1 cellular context compared by ENCODE assay signal in genomic region chr1:220274122-220274855, GRCh38.
TF ChIP-seq lines count a peak whose summit lies in the region.

No MANE protein-coding gene starts in this region.

TF ChIP-seq in HepG2, 621 proteins besides CTCF, POLR2A, EP300 and RAD21:
- no peak for TF ChIP-seq ZNF614 (CRISPR knock-in tag; IDR thresholded peaks at IDR 0.05; ENCODE audit: borderline replicate concordance)
- 0 out of 2 replicates have a peak, but pooled peaks have one; percentile 23 for TF ChIP-seq CEBPG (CRISPR knock-in tag; IDR thresholded peaks at IDR 0.05)
- peak; percentile 22; the same call in 1 of the 2 replicates for TF ChIP-seq CEBPB (IDR thresholded peaks at IDR 0.05; ENCODE audit: borderline replicate concordance, low read depth, low read length)
- peak in 1 of 2 experiments; percentile 86; a peak in 2 of 4 replicates for TF ChIP-seq ATF4 (CRISPR knock-in tag; IDR thresholded peaks at IDR 0.05)
